8 cellular contexts compared by ENCODE assay signal in genomic region chr2:176638167-176639015, GRCh38.
DNase-seq lines count a peak whose midpoint lies in the region; ATAC-seq, FAIRE-seq and TF ChIP-seq lines count a peak whose summit lies in the region.

No MANE protein-coding gene starts in this region.

- H3K79me2 ChIP-seq in K562 (ENCODE audit: control insufficient read depth, insufficient read depth, low read length), result no peaks in the 10 kb centered on the region

- 4% methylated on average over 39 of the region's 39 CpGs for WGBS in K562 (ENCODE audit: insufficient coverage, low coverage, missing lambda C conversion rate)

- in situ Hi-C loops in K562 (cut with MboI), result loop anchor here (5.0 kb wide), 1 partner anchor 511 kb away; the partner anchor contains the start of gene HOXD8

- peaks cover 14 to 16% of the 10 kb centered on the region in 2 experiments for H3K27me3 ChIP-seq in K562 (ENCODE audit: control insufficient read depth in 2 of 2, insufficient read depth in 2 of 2, low read length in 2 of 2)
- peaks cover 52% of the 10 kb centered on the region for H3K27me3 ChIP-seq in iPS-15b (ENCODE audit: control insufficient read depth, insufficient read depth, low read length)

- peaks cover 0 to 9% of the 10 kb centered on the region in 2 experiments; a peak in 2 of 5 replicates for H3K4me1 ChIP-seq in K562 (replicated peaks in 1 of 2; ENCODE audit: control insufficient read depth in 2 of 2, insufficient read depth in 2 of 2, low read length in 2 of 2)
- peaks cover 4% of the 10 kb centered on the region for H3K4me1 ChIP-seq in iPS-15b (ENCODE audit: control insufficient read depth, insufficient read depth, low read length)

- POLR2A ChIA-PET in K562 (lab: Yijun Ruan, JAX), result no interaction called here

- H3K4me2 ChIP-seq in K562 (ENCODE audit: insufficient read depth, low read length), result no peak overlapping the region

- H3K9me3 ChIP-seq in K562 (replicated peaks; ENCODE audit: control insufficient read depth, insufficient read depth, low read depth, low read length) (no peaks in the 10 kb centered on the region), iPS-15b (ENCODE audit: control insufficient read depth, insufficient read depth, low read length) (no peaks in the 10 kb centered on the region)

- H3K27ac ChIP-seq in K562 (ENCODE audit: extremely low read depth, low read depth, low read length), result no peak overlapping the region

- no peak overlapping the region for H3K9ac ChIP-seq in K562 (ENCODE audit: insufficient read depth in 1 of 2, low read depth in 2 of 2, low read length in 2 of 2)
- H3K9ac ChIP-seq in iPS-15b (ENCODE audit: low read depth, low read length), result no peak overlapping the region

- no TSS peak for BruUV-seq in K562 (replicated peaks; lab: Mats Ljungman, UMichigan)

- H4K20me1 ChIP-seq in K562 (replicated peaks; ENCODE audit: control insufficient read depth, insufficient read depth, low read length), result no peaks in the 10 kb centered on the region

- H3K4me3 ChIP-seq in GM12865 (ENCODE audit: low read depth, low read length), result peak overlapping the region; percentile 60
- H3K4me3 ChIP-seq in K562, result no peak overlapping the region
- H3K4me3 ChIP-seq in iPS-15b (ENCODE audit: low read depth, low read length), result peak overlapping the region; percentile 47
- peak overlapping the region; percentile 61 for H3K4me3 ChIP-seq in skeletal muscle cell (ENCODE audit: low read depth, low read length)

- H3K36me3 ChIP-seq in K562 (ENCODE audit: control insufficient read depth, insufficient read depth, low read length), result no peaks in the 10 kb centered on the region
- no peaks in the 10 kb centered on the region for H3K36me3 ChIP-seq in iPS-15b (ENCODE audit: control insufficient read depth, insufficient read depth, low read length)

- peak; percentile 82 to 83 for TF ChIP-seq RAD21 in K562 (CRISPR knock-in tag; conservative IDR thresholded peaks at IDR 0.05 in 1 of 2, IDR thresholded peaks at IDR 0.05 in 1 of 2)

- CTCF ChIA-PET in K562 (lab: Yijun Ruan, JAX; ENCODE audit: low intra/inter-chr PET ratio), result interaction anchor here (0.6 to 2.1 kb wide), 9 partner anchors 11 to 527 kb away, joined by 3 to 40 read pairs (median 7); no protein-coding TSS in a partner anchor

- no peak for TF ChIP-seq EP300 in K562 (IDR thresholded peaks at IDR 0.05; ENCODE audit: low read length)

- TF ChIP-seq CTCF in GM12865 (IDR thresholded peaks at IDR 0.05; ENCODE audit: insufficient read depth, low read depth, low read length, missing control alignments) (peak; percentile 66), K562 (IDR thresholded peaks at IDR 0.05 in 2 of 3, conservative IDR thresholded peaks at IDR 0.05 in 1 of 3; ENCODE audit: insufficient read depth in 2 of 3, low read depth in 1 of 3, low read length in 3 of 3) (peak; percentile 71 to 85 (median 82))

- no peak for TF ChIP-seq POLR2A in K562 (conservative IDR thresholded peaks at IDR 0.05)

- ATAC-seq in HG02623 (IDR thresholded peaks at IDR 0.05; ENCODE audit: unreplicated experiment) (peak; percentile 72), K562 (peak; percentile 98), GM18870 (IDR thresholded peaks at IDR 0.05; ENCODE audit: unreplicated experiment) (no peak)

- peak; percentile 69 for DNase-seq in GM12865 (ENCODE audit: low read depth)
- peak; percentile 9 for DNase-seq in NCI-H128 (lab: John Stamatoyannopoulos, UW; ENCODE audit: unreplicated experiment)
- peak; percentile 25 for DNase-seq in T-helper 9 cell
- DNase-seq in K562 (ENCODE audit: extremely low read depth in 1 of 4, low spot score in 3 of 4), result peak; percentile 59 to 78 (median 63)
- DNase-seq in skeletal muscle cell (ENCODE audit: low read depth), result no peak

- no peak for FAIRE-seq in K562 (lab: Jason Lieb, UNC)

- H3K9me1 ChIP-seq in K562 (ENCODE audit: control insufficient read depth, insufficient read depth, low read length), result no peaks in the 10 kb centered on the region

- intact Hi-C loops in K562 (cut with micrococcal nuclease), result loop anchor here (2.0 to 5.0 kb wide), 2 partner anchors 86 to 498 kb away; no protein-coding TSS in a partner anchor

- H2AFZ ChIP-seq in K562 (ENCODE audit: low read depth, low read length), result no peak overlapping the region

TF ChIP-seq in K562, 482 proteins besides CTCF, POLR2A, EP300 and RAD21 (continues in another document):
- TF ChIP-seq ZNF76 (CRISPR knock-in tag; IDR thresholded peaks at IDR 0.05; ENCODE audit: borderline replicate concordance) (no peak), ASH1L (IDR thresholded peaks at IDR 0.05; ENCODE audit: borderline replicate concordance, low read depth, partially characterized antibody) (no peak), RBM22 (IDR thresholded peaks at IDR 0.05; ENCODE audit: low read depth, low read length, poor library complexity, severe bottlenecking) (no peak), SIX5 (IDR thresholded peaks at IDR 0.05; ENCODE audit: borderline replicate concordance in 1 of 2, insufficient read depth in 1 of 2, low read depth in 1 of 2, low read length in 2 of 2) (no peak), ZNF830 (CRISPR knock-in tag; IDR thresholded peaks at IDR 0.05) (no peak), HDAC3 (IDR thresholded peaks at IDR 0.05; ENCODE audit: borderline replicate concordance, partially characterized antibody) (no peak), ZNF644 (tag; IDR thresholded peaks at IDR 0.05; ENCODE audit: low read depth) (no peak), E4F1 (CRISPR knock-in tag; IDR thresholded peaks at IDR 0.05; ENCODE audit: borderline replicate concordance) (no peak), ZNF780A (CRISPR knock-in tag; IDR thresholded peaks at IDR 0.05) (no peak), CREBBP (IDR thresholded peaks at IDR 0.05; ENCODE audit: low read depth, low read length) (no peak), E2F6 (IDR thresholded peaks at IDR 0.05; ENCODE audit: borderline replicate concordance in 1 of 2, extremely low read depth in 1 of 2, insufficient read depth in 1 of 2, insufficient read length in 1 of 2, low read depth in 1 of 2, low read length in 1 of 2, poor library complexity in 1 of 2, severe bottlenecking in 1 of 2) (peak in 1 of 2 experiments; percentile 57), DACH1 (IDR thresholded peaks at IDR 0.05; ENCODE audit: partially characterized antibody) (no peak), YY1 (IDR thresholded peaks at IDR 0.05; ENCODE audit: borderline replicate concordance in 1 of 3, control insufficient read depth in 1 of 3, extremely low read depth in 1 of 3, insufficient read depth in 3 of 3, insufficient read length in 1 of 3, insufficient replicate concordance in 2 of 3, low read depth in 1 of 3, low read length in 2 of 3) (peak in 1 of 3 experiments; percentile 25), PRMT5 (CRISPR knock-in tag; IDR thresholded peaks at IDR 0.05) (no peak), SMC3 (conservative IDR thresholded peaks at IDR 0.05; ENCODE audit: insufficient read depth, low read depth, low read length) (peak; percentile 73), TAL1 (IDR thresholded peaks at IDR 0.05) (no peak), ARNT (IDR thresholded peaks at IDR 0.05) (no peak), ZZZ3 (IDR thresholded peaks at IDR 0.05) (no peak), MED1 (CRISPR knock-in tag; IDR thresholded peaks at IDR 0.05; ENCODE audit: borderline replicate concordance) (no peak), STAG1 (CRISPR knock-in tag; IDR thresholded peaks at IDR 0.05; ENCODE audit: borderline replicate concordance) (peak; percentile 42; the same call in 1 of the 2 replicates), MCM7 (IDR thresholded peaks at IDR 0.05) (no peak), RBM34 (IDR thresholded peaks at IDR 0.05; ENCODE audit: borderline replicate concordance, insufficient read depth, low read length) (no peak), MAFG (tag; conservative IDR thresholded peaks at IDR 0.05) (no peak), TGIF2 (CRISPR knock-in tag; IDR thresholded peaks at IDR 0.05) (no peak), TRIM24 (IDR thresholded peaks at IDR 0.05) (no peak), RUNX1 (IDR thresholded peaks at IDR 0.05; ENCODE audit: low read depth) (no peak), DEAF1 (CRISPR knock-in tag; IDR thresholded peaks at IDR 0.05) (peak; percentile 35; the same call in 1 of the 2 replicates)
